Comparison of ENCODE assay signal across 29 cellular contexts in genomic region chr9:119154527-119154926, GRCh38.
"Had no signal": no experiment of that assay in that cellular context is flagged by ENCODE, and none has a peak within 500 bp of the region (broad histone marks: within the 10 kb centered on the region; RNA-seq: fewer than 3 reads in every experiment).

No MANE protein-coding gene starts in this region.

- H3K36me3 ChIP-seq: stomach, suprapubic skin, thoracic aorta, thyroid gland, tibial artery, tibial nerve, transverse colon, upper lobe of left lung, upper lobe of right lung, uterus, vagina had no signal

- H3K27me3 Mint-ChIP-seq: stimulated activated memory B cell treated with anti-CD40 and anti-IgM and Interleukin-4, amounts not matched to agents 10 μg/mL and 1 μg/mL and 100 μg/mL, for 72 hours; stimulated activated naive B cell treated with anti-CD40 and anti-IgM and Interleukin-4, amounts not matched to agents 10 μg/mL and 1 μg/mL and 100 μg/mL, for 72 hours; stimulated activated naive CD8-positive, alpha-beta T cell treated with anti-CD3 and anti-CD28 coated beads, Interleukin-15, amount 100 ng/mL, for 72 hours; stimulated activated naive CD8-positive, alpha-beta T cell treated with anti-CD3 and anti-CD28 coated beads, Interleukin-15, Interleukin-2, amounts not matched to agents 100 ng/mL and 50 ng/mL, for 24 hours; type B pancreatic cell had no signal

- H3K4me3 ChIP-seq: stomach, suprapubic skin, testis, thoracic aorta, thyroid gland, tibial artery, tibial nerve, transverse colon, upper lobe of left lung, upper lobe of right lung, uterus, vagina had no signal

- H3K36me3 Mint-ChIP-seq: stimulated activated effector memory CD8-positive, alpha-beta T cell treated with anti-CD3 and anti-CD28 coated beads, Interleukin-12 subunit alpha, Interleukin-12 subunit beta, amount 100 ng/mL, for 72 hours; stimulated activated memory B cell treated with anti-CD40 and anti-IgM and Interleukin-4, amounts not matched to agents 10 μg/mL and 1 μg/mL and 100 μg/mL, for 72 hours; stimulated activated naive B cell treated with anti-CD40 and anti-IgM and Interleukin-4, amounts not matched to agents 10 μg/mL and 1 μg/mL and 100 μg/mL, for 72 hours; type B pancreatic cell had no signal

- H3K27ac Mint-ChIP-seq: stimulated activated effector memory CD8-positive, alpha-beta T cell treated with anti-CD3 and anti-CD28 coated beads, Interleukin-12 subunit alpha, Interleukin-12 subunit beta, amount 100 ng/mL, for 72 hours; stimulated activated memory B cell treated with anti-CD40 and anti-IgM and Interleukin-4, amounts not matched to agents 10 μg/mL and 1 μg/mL and 100 μg/mL, for 72 hours; stimulated activated naive B cell treated with anti-CD40 and anti-IgM and Interleukin-4, amounts not matched to agents 10 μg/mL and 1 μg/mL and 100 μg/mL, for 72 hours; stimulated activated naive CD8-positive, alpha-beta T cell treated with anti-CD3 and anti-CD28 coated beads, Interleukin-15, amount 100 ng/mL, for 72 hours; stimulated activated naive CD8-positive, alpha-beta T cell treated with anti-CD3 and anti-CD28 coated beads, Interleukin-15, Interleukin-2, amounts not matched to agents 100 ng/mL and 50 ng/mL, for 24 hours; type B pancreatic cell had no signal

- H3K4me3 Mint-ChIP-seq: stimulated activated effector memory CD8-positive, alpha-beta T cell treated with anti-CD3 and anti-CD28 coated beads, Interleukin-12 subunit alpha, Interleukin-12 subunit beta, amount 100 ng/mL, for 72 hours; stimulated activated memory B cell treated with anti-CD40 and anti-IgM and Interleukin-4, amounts not matched to agents 10 μg/mL and 1 μg/mL and 100 μg/mL, for 72 hours; stimulated activated naive B cell treated with anti-CD40 and anti-IgM and Interleukin-4, amounts not matched to agents 10 μg/mL and 1 μg/mL and 100 μg/mL, for 72 hours; stimulated activated naive CD8-positive, alpha-beta T cell treated with anti-CD3 and anti-CD28 coated beads, Interleukin-15, amount 100 ng/mL, for 72 hours; stimulated activated naive CD8-positive, alpha-beta T cell treated with anti-CD3 and anti-CD28 coated beads, Interleukin-15, Interleukin-2, amounts not matched to agents 100 ng/mL and 50 ng/mL, for 24 hours; type B pancreatic cell had no signal

- DNase-seq: stimulated activated CD4-positive, alpha-beta T cell treated with anti-CD3 and anti-CD28 coated beads, Interleukin-2, amount 100 ng/mL, for 48 hours; stimulated activated CD4-positive, alpha-beta T cell treated with anti-CD3 and anti-CD28 coated beads, Interleukin-4, amount 100 ng/mL, for 1 hour; stimulated activated CD4-positive, alpha-beta T cell treated with anti-CD3 and anti-CD28 coated beads, Interleukin-4, amount 100 ng/mL, for 24 hours; stimulated activated CD4-positive, alpha-beta T cell treated with anti-CD3 and anti-CD28 coated beads, Interleukin-4, amount 100 ng/mL, for 4 hours; stimulated activated CD8-positive, alpha-beta memory T cell treated with anti-CD3 and anti-CD28 coated beads, Interleukin-4, amount 100 ng/mL, for 48 hours; stimulated activated naive B cell treated with anti-CD40 and anti-IgM and Interleukin-4, amounts not matched to agents 10 μg/mL and 1 μg/mL and 100 μg/mL, for 72 hours; stimulated activated naive CD4-positive, alpha-beta T cell; stimulated activated naive CD4-positive, alpha-beta T cell treated with Interleukin-2 at 50 U/mL for 16 hours; stimulated activated naive CD8-positive, alpha-beta T cell treated with anti-CD3 and anti-CD28 coated beads, Interleukin-15, amount 100 ng/mL, for 72 hours; stimulated activated naive CD8-positive, alpha-beta T cell treated with anti-CD3 and anti-CD28 coated beads, Interleukin-15, Interleukin-2, amounts not matched to agents 100 U/mL and 50 U/mL, for 24 hours; stomach; substantia nigra; testis; thyroid gland; tibial artery; transverse colon; trophoblast cell; upper lobe of left lung; upper lobe of right lung; uterus had no signal

- FAIRE-seq: urothelium cell line had no signal

- H3K4me1 Mint-ChIP-seq: stimulated activated effector memory CD8-positive, alpha-beta T cell treated with anti-CD3 and anti-CD28 coated beads, Interleukin-12 subunit alpha, Interleukin-12 subunit beta, amount 100 ng/mL, for 72 hours; stimulated activated memory B cell treated with anti-CD40 and anti-IgM and Interleukin-4, amounts not matched to agents 10 μg/mL and 1 μg/mL and 100 μg/mL, for 72 hours; stimulated activated naive B cell treated with anti-CD40 and anti-IgM and Interleukin-4, amounts not matched to agents 10 μg/mL and 1 μg/mL and 100 μg/mL, for 72 hours; stimulated activated naive CD8-positive, alpha-beta T cell treated with anti-CD3 and anti-CD28 coated beads, Interleukin-15, amount 100 ng/mL, for 72 hours had no signal

- H3K4me1 ChIP-seq: stomach, suprapubic skin, testis, thyroid gland, tibial artery, tibial nerve, transverse colon, upper lobe of left lung, upper lobe of right lung, uterus, vagina had no signal

- H3K9me3 Mint-ChIP-seq: stimulated activated naive CD8-positive, alpha-beta T cell treated with anti-CD3 and anti-CD28 coated beads, Interleukin-15, Interleukin-2, amounts not matched to agents 100 ng/mL and 50 ng/mL, for 24 hours; type B pancreatic cell had no signal

- ATAC-seq: stimulated activated effector memory CD8-positive, alpha-beta T cell treated with anti-CD3 and anti-CD28 coated beads, Interleukin-12 subunit alpha, Interleukin-12 subunit beta, amount 100 ng/mL, for 72 hours; stimulated activated memory B cell treated with anti-CD40 and anti-IgM and Interleukin-4, amounts not matched to agents 10 μg/mL and 1 μg/mL and 100 μg/mL, for 72 hours; stimulated activated naive B cell treated with anti-CD40 and anti-IgM and Interleukin-4, amounts not matched to agents 10 μg/mL and 1 μg/mL and 100 μg/mL, for 72 hours; stimulated activated naive CD8-positive, alpha-beta T cell treated with anti-CD3 and anti-CD28 coated beads, Interleukin-15, amount 100 ng/mL, for 72 hours; stimulated activated naive CD8-positive, alpha-beta T cell treated with anti-CD3 and anti-CD28 coated beads, Interleukin-15, Interleukin-2, amounts not matched to agents 100 U/mL and 50 U/mL, for 24 hours; upper lobe of right lung had no signal

- H3K9me3 ChIP-seq: stomach, suprapubic skin, testis, thoracic aorta, thyroid gland, tibial artery, tibial nerve, transverse colon, upper lobe of left lung, upper lobe of right lung, uterus, vagina had no signal

- H3K27ac ChIP-seq: stomach, suprapubic skin, testis, thoracic aorta, thyroid gland, tibial artery, tibial nerve, transverse colon, upper lobe of left lung, upper lobe of right lung, uterus, vagina had no signal

- H3K27me3 ChIP-seq: stomach, suprapubic skin, testis, thyroid gland, tibial artery, tibial nerve, transverse colon, upper lobe of left lung, upper lobe of right lung, uterus, vagina had no signal
